Comparison of ENCODE assay signal across 16 cellular contexts in the genomic region with DNA sequence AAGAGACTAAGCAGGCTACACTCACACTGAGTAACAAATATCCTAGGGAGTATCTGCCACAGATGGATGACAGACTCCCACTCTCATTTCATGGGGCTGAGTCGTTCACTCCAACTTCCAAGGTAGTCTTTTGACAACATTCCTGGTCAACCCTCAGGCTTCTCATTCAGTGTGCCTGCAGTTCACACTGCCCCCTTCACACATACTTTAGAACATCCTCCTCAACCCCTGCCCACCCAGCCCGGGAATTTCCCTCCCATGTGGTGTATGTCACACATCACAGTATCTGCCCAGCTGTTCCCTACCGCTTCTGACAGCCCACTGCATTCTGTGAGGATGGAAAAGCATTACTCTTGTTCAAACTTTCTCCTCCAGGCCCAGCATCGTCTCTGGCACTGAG.
DNase-seq lines count a peak whose midpoint lies in the region; ATAC-seq, FAIRE-seq and TF ChIP-seq lines count a peak whose summit lies in the region.
"Had no signal": no experiment of that assay in that cellular context is flagged by ENCODE, and none has a peak within 500 bp of the region (broad histone marks: within the 10 kb centered on the region; RNA-seq: fewer than 3 reads in every experiment).

No MANE protein-coding gene starts in this region.

- peaks cover 3% of the 10 kb centered on the region for H3K27me3 Mint-ChIP-seq in nephron (ENCODE audit: low read depth)
- H3K27me3 Mint-ChIP-seq: activated naive CD8-positive, alpha-beta T cell had no signal

- H3K27ac ChIP-seq in PC-3 (ENCODE audit: low read length): peak overlapping the region; percentile 26; the same call in 1 of the 2 replicates
- H3K27ac ChIP-seq: SK-N-MC, upper lobe of left lung, WERI-Rb-1 had no signal

- H3K27me3 ChIP-seq in PC-3 (ENCODE audit: low read length): no peaks in the 10 kb centered on the region
- H3K27me3 ChIP-seq: upper lobe of left lung had no signal

- BruUV-seq in PC-3 (replicated peaks; lab: Mats Ljungman, UMichigan): no TSS peak

- ATAC-seq in PC-3: peak; percentile 54; the same call in 1 of the 2 replicates
- ATAC-seq: esophagus mucosa had no signal

- no peaks in the 10 kb centered on the region for H3K79me2 ChIP-seq in PC-3 (ENCODE audit: low read length)

- H3K9ac ChIP-seq in PC-3 (ENCODE audit: low read length): no peak overlapping the region

- peak; percentile 63 for FAIRE-seq in GM12891 (lab: Jason Lieb, UNC)

- no peaks in the 10 kb centered on the region for H3K9me2 ChIP-seq in PC-3 (replicated peaks; ENCODE audit: low read length)

- POLR2A ChIA-PET in PC-3 (lab: Charles Lee; ENCODE audit: unreplicated experiment): no interaction called here

- H3K4me2 ChIP-seq in PC-3 (ENCODE audit: low read length): no peak overlapping the region

- H3K9me3 ChIP-seq in PC-3 (ENCODE audit: low read length): no peaks in the 10 kb centered on the region
- H3K9me3 ChIP-seq: upper lobe of left lung had no signal

- no peaks in the 10 kb centered on the region for H3K36me3 Mint-ChIP-seq in nephron (ENCODE audit: low read depth)

- no peak overlapping the region for H3K4me3 ChIP-seq in PC-3 (ENCODE audit: low read length)
- H3K4me3 ChIP-seq in foreskin fibroblast (ENCODE audit: low read depth in 1 of 2, low read length in 2 of 2): no peak overlapping the region
- H3K4me3 ChIP-seq: SK-N-MC, upper lobe of left lung had no signal

- peaks cover 64% of the 10 kb centered on the region for H3K4me1 Mint-ChIP-seq in nephron

- H2AFZ ChIP-seq in PC-3 (ENCODE audit: low read length): no peak overlapping the region

- CTCF ChIA-PET in PC-3 (lab: Charles Lee): no interaction called here

- DNase-seq in GM12891 (ENCODE audit: insufficient read length, low spot score) (no peak), PC-3 (peak; percentile 33), foreskin fibroblast (peak; percentile 18 to 54), NCI-H82 (lab: John Stamatoyannopoulos, UW) (no peak)
- DNase-seq in activated CD8-positive, alpha-beta memory T cell treated with anti-CD3 and anti-CD28 coated beads, Interleukin-2, amount 50 U/mL, for 48 hours: no peak
- no peak for DNase-seq in activated CD4-positive, alpha-beta T cell treated with anti-CD3 and anti-CD28 coated beads for 1 hour
- no peak for DNase-seq in effector CD4-positive, alpha-beta T cell
- DNase-seq: activated CD8-positive, alpha-beta memory T cell treated with anti-CD3 and anti-CD28 coated beads, Interleukin-2, amount 50 U/mL, for 4 hours; DMS79; NCI-H2081; upper lobe of left lung; WERI-Rb-1 had no signal

- no peaks in the 10 kb centered on the region for H3F3A ChIP-seq in PC-3 (ENCODE audit: low read length, unreplicated experiment)

- peak overlapping the region; percentile 77 to 85 (median 83) for H3K27ac Mint-ChIP-seq in nephron
- H3K27ac Mint-ChIP-seq: activated naive CD8-positive, alpha-beta T cell had no signal

- TF ChIP-seq POLR2A in GM12891 (IDR thresholded peaks at IDR 0.05; ENCODE audit: low read depth, low read length): no peak

- peaks cover 18% of the 10 kb centered on the region for H3K4me1 ChIP-seq in PC-3 (ENCODE audit: insufficient read depth, low read length)

- peak overlapping the region in 1 of 3 experiments; percentile 17 for H3K4me3 Mint-ChIP-seq in nephron

- TF ChIP-seq CTCF in PC-3 (conservative IDR thresholded peaks at IDR 0.05; ENCODE audit: low read depth, low read length): no peak
- no peak for TF ChIP-seq CTCF in foreskin fibroblast (IDR thresholded peaks at IDR 0.05; ENCODE audit: low read depth, low read length)
- TF ChIP-seq CTCF in nephron (IDR thresholded peaks at IDR 0.05; ENCODE audit: unreplicated experiment in 3 of 3): no peak

- H3K9me3 Mint-ChIP-seq in nephron: peaks cover 2% of the 10 kb centered on the region

- no peaks in the 10 kb centered on the region for H3K36me3 ChIP-seq in PC-3 (ENCODE audit: low read depth, low read length)
- H3K36me3 ChIP-seq: upper lobe of left lung, WERI-Rb-1 had no signal

- intact Hi-C loops in PC-3 (cut with micrococcal nuclease): no loop called here

- no peaks in the 10 kb centered on the region for H4K20me1 ChIP-seq in PC-3 (ENCODE audit: low read length)

TF ChIP-seq in GM12891, 5 proteins besides CTCF, POLR2A, EP300 and RAD21:
- TF ChIP-seq TAF1 (IDR thresholded peaks at IDR 0.05; ENCODE audit: low read depth, low read length): no peak
- no peak for TF ChIP-seq SPI1 (IDR thresholded peaks at IDR 0.05; ENCODE audit: low read depth, low read length)
- TF ChIP-seq POLR2AphosphoS5 (IDR thresholded peaks at IDR 0.05; ENCODE audit: low read depth, low read length): no peak
- TF ChIP-seq POU2F2 (IDR thresholded peaks at IDR 0.05; ENCODE audit: low read depth, low read length): no peak
- no peak for TF ChIP-seq PAX5 (IDR thresholded peaks at IDR 0.05; ENCODE audit: insufficient read depth, low read length, severe bottlenecking)

Comparison
In these comparisons a context has a peak if more than half of its experiments do, and no peak if none do; other contexts are left out.
1. DNase-seq: peak in PC-3 (single experiment) and foreskin fibroblast (2 of 2); none in GM12891 (single experiment), activated CD8-positive, alpha-beta memory T cell treated with anti-CD3 and anti-CD28 coated beads, Interleukin-2, amount 50 U/mL, for 48 hours (single experiment), activated CD4-positive, alpha-beta T cell treated with anti-CD3 and anti-CD28 coated beads for 1 hour (single experiment), NCI-H82 (single experiment) and effector CD4-positive, alpha-beta T cell (single experiment).